Comparison of ENCODE assay signal across 10 cellular contexts in genomic region chr10:71765907-71766716, GRCh38. TPM values are rescaled to one million over a fixed set of nuclear protein-coding genes. Genes with fewer than 3 reads are reported as not detected.
DNase-seq lines count a peak whose midpoint lies in the region; FAIRE-seq and TF ChIP-seq lines count a peak whose summit lies in the region.
"Had no signal": no experiment of that assay in that cellular context is flagged by ENCODE, and none has a peak within 500 bp of the region (broad histone marks: within the 10 kb centered on the region; RNA-seq: fewer than 3 reads in every experiment).

No MANE protein-coding gene starts in this region.

- FAIRE-seq in frontal cortex (lab: Jason Lieb, UNC) = no peak

- no peak for DNase-seq in activated T-cell treated with anti-CD3 and anti-CD28 coated beads, Interleukin-2, amount 50 U/mL, for 24 hours
- no peak for DNase-seq in activated T-cell treated with anti-CD3 and anti-CD28 coated beads, Interleukin-2, amount 50 U/mL, for 48 hours
- DNase-seq in MCF 10A (ENCODE audit: unreplicated experiment) = no peak
- DNase-seq in NCI-H2171 treated with DMSO at 0.1 percent for 48 hours (lab: John Stamatoyannopoulos, UW) = no peak
- DNase-seq in EL = no peak
- DNase-seq in frontal cortex (ENCODE audit: low spot score in 2 of 2) = no peak
- DNase-seq: NCI-H1417 had no signal

- POLR2A ChIA-PET in MCF 10A (lab: Yijun Ruan, JAX) = interaction anchor here (0.6 to 2.0 kb wide), 10 partner anchors 11 to 1927 kb away, joined by 3 to 6 read pairs (median 4); partner anchors contain the start of gene PSAP

- peak overlapping the region; percentile 97 for H3K27ac Mint-ChIP-seq in activated T-cell treated with anti-CD3 and anti-CD28 coated beads, Interleukin-2, amount 50 U/mL, for 24 hours
- H3K27ac Mint-ChIP-seq in MCF 10A (ENCODE audit: low read depth, unreplicated experiment) = peak overlapping the region; percentile 95

- CTCF ChIA-PET in MCF 10A (lab: Yijun Ruan, JAX) = interaction anchor here (0.6 to 1.9 kb wide), 8 partner anchors 27 to 446 kb away, joined by 3 to 7 read pairs (median 3); partner anchors contain the start of gene SLC29A3

- peak overlapping the region; percentile 32 for H3K9ac ChIP-seq in mucosa of stomach (ENCODE audit: low read length)

- no peak overlapping the region for H3K4me3 Mint-ChIP-seq in activated T-cell treated with anti-CD3 and anti-CD28 coated beads, Interleukin-2, amount 50 U/mL, for 24 hours
- H3K4me3 Mint-ChIP-seq in MCF 10A (ENCODE audit: unreplicated experiment) = no peak overlapping the region

- H3K4me1 ChIP-seq in mucosa of stomach (ENCODE audit: control insufficient read depth, insufficient read depth, low read length) (peaks cover 74% of the 10 kb centered on the region), thymus (ENCODE audit: control insufficient read depth, insufficient read depth, low read length) (peaks cover 14% of the 10 kb centered on the region)

- no peaks in the 10 kb centered on the region for H3K9me3 ChIP-seq in mucosa of stomach (ENCODE audit: control insufficient read depth, low read length)
- no peaks in the 10 kb centered on the region for H3K9me3 ChIP-seq in thymus (ENCODE audit: control insufficient read depth)

- no peaks in the 10 kb centered on the region for H3K9me3 Mint-ChIP-seq in activated T-cell treated with anti-CD3 and anti-CD28 coated beads, Interleukin-2, amount 50 U/mL, for 24 hours
- H3K9me3 Mint-ChIP-seq in MCF 10A (ENCODE audit: unreplicated experiment) = no peaks in the 10 kb centered on the region

- H3K27me3 ChIP-seq in mucosa of stomach (ENCODE audit: control insufficient read depth, insufficient read depth, low read length) = no peaks in the 10 kb centered on the region
- H3K27me3 ChIP-seq in thymus (ENCODE audit: control insufficient read depth, insufficient read depth) = no peaks in the 10 kb centered on the region

- H3K36me3 ChIP-seq in mucosa of stomach (ENCODE audit: control insufficient read depth, insufficient read depth, low read length) (peaks cover 12% of the 10 kb centered on the region), thymus (ENCODE audit: control insufficient read depth, insufficient read depth) (peaks cover 4% of the 10 kb centered on the region)

- H3K36me3 Mint-ChIP-seq in activated T-cell treated with anti-CD3 and anti-CD28 coated beads, Interleukin-2, amount 50 U/mL, for 24 hours (ENCODE audit: low read depth) = peaks cover 92% of the 10 kb centered on the region
- no peaks in the 10 kb centered on the region for H3K36me3 Mint-ChIP-seq in MCF 10A (ENCODE audit: insufficient read depth, unreplicated experiment)

- intact Hi-C loops in MCF 10A (cut with micrococcal nuclease) = loop anchor here (5.0 kb wide), 1 partner anchor 39 kb away; no protein-coding TSS in a partner anchor

- H3K4me3 ChIP-seq in mucosa of stomach (ENCODE audit: low read length) = peak overlapping the region; percentile 3
- no peak overlapping the region for H3K4me3 ChIP-seq in thymus (ENCODE audit: low read length)

- H3K27me3 Mint-ChIP-seq in activated T-cell treated with anti-CD3 and anti-CD28 coated beads, Interleukin-2, amount 50 U/mL, for 24 hours = no peaks in the 10 kb centered on the region
- no peaks in the 10 kb centered on the region for H3K27me3 Mint-ChIP-seq in MCF 10A (ENCODE audit: insufficient read depth, unreplicated experiment)

- TF ChIP-seq CTCF in MCF 10A (IDR thresholded peaks at IDR 0.05; ENCODE audit: unreplicated experiment) = no peak

- WGBS in thymus = 91% methylated on average over 22 of the region's 22 CpGs

- H3K27ac ChIP-seq in thymus (ENCODE audit: low read depth) = peak overlapping the region; percentile 46

- BruUV-seq in MCF 10A (replicated peaks; lab: Mats Ljungman, UMichigan) = no TSS peak

- H3K4me1 Mint-ChIP-seq in activated T-cell treated with anti-CD3 and anti-CD28 coated beads, Interleukin-2, amount 50 U/mL, for 24 hours (ENCODE audit: low read depth) = peaks cover 96% of the 10 kb centered on the region
- peaks cover 37% of the 10 kb centered on the region for H3K4me1 Mint-ChIP-seq in MCF 10A (ENCODE audit: insufficient read depth, unreplicated experiment)

RNA-seq across cellular contexts. Expression of gene VSIR, which starts 7.2 kb away (rescaled TPM):
- total RNA-seq in MCF 10A (2022) (3.6 and 7.0 TPM in 2 replicates), frontal cortex (2.0 TPM)
- polyA plus RNA-seq in thymus = 51.8 TPM

RNA-seq across cellular contexts. Expression of gene C10orf105, which starts 46.5 kb away (rescaled TPM):
- total RNA-seq in MCF 10A (2022) = not detected in 2 replicates
- polyA plus RNA-seq in thymus = 0.68 TPM
- total RNA-seq in frontal cortex = not detected
- total RNA-seq: esophagus mucosa had no signal
